ENCODE assay signal across 16 cellular contexts in genomic region chr4:48949086-48949485, GRCh38. TPM values are rescaled to one million over a fixed set of nuclear protein-coding genes. Genes with fewer than 3 reads are reported as not detected.
"Had no signal": no experiment of that assay in that cellular context is flagged by ENCODE, and none has a peak within 500 bp of the region (broad histone marks: within the 10 kb centered on the region; RNA-seq: fewer than 3 reads in every experiment).

No MANE protein-coding gene starts in this region.

- H3K27me3 ChIP-seq: ascending aorta, ovary, upper lobe of left lung had no signal

- H3K27ac ChIP-seq: ascending aorta, lower lobe of right lung, ovary, upper lobe of left lung had no signal

- H3K36me3 ChIP-seq: ascending aorta, lower lobe of right lung, ovary, upper lobe of left lung had no signal

- ATAC-seq: lower lobe of right lung had no signal

- DNase-seq: activated CD4-positive, CD25-positive, alpha-beta regulatory T cell treated with anti-CD3 and anti-CD28 coated beads, Interleukin-2, amount 50 U/mL, for 72 hours; activated naive CD4-positive, alpha-beta T cell; hippocampal formation; lower lobe of right lung; midbrain; ovary; stimulated activated CD4-positive, alpha-beta T cell treated with anti-CD3 and anti-CD28 coated beads, Interleukin-15, amount 100 ng/mL, for 24 hours; stimulated activated CD4-positive, alpha-beta T cell treated with anti-CD3 and anti-CD28 coated beads, Interleukin-4, amount 100 ng/mL, for 24 hours; stimulated activated naive CD4-positive, alpha-beta T cell; substantia nigra; upper lobe of left lung had no signal

- H3K4me1 ChIP-seq: ascending aorta, lower lobe of right lung, upper lobe of left lung had no signal

- H3K9me3 ChIP-seq: lower lobe of right lung, ovary, upper lobe of left lung had no signal

- H3K4me3 ChIP-seq: ascending aorta, lower lobe of right lung, ovary, upper lobe of left lung had no signal

RNA-seq across cellular contexts. Expression of gene CWH43, which starts 37.0 kb away (rescaled TPM):
- total RNA-seq: activated CD8-positive, alpha-beta memory T cell treated with anti-CD3 and anti-CD28 coated beads for 36 hours; ascending aorta; dermis microvascular lymphatic vessel endothelial cell; myocyte; neural crest cell had no signal
- polyA plus RNA-seq: ovary had no signal
